Comparison of ENCODE assay signal across 16 cellular contexts in the genomic region with DNA sequence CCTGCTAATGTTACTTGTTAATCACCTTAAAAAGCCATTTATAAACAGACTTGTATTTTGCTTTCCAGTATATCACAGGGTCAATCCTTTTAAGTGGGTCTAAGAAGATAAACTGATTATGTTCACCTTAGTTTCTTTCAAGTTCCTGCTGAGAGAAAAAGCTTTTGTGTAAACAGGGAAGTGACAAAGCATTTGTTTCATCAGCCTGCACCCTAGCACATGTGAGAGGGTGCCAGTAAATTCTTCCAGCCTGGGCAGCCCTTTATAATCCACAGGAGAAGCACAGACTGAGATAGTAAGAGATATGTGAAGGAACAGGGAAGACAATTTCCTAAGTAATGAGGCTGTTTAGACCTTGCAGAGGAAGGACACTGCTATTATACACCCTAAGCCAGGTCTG.
DNase-seq lines count a peak whose midpoint lies in the region; ATAC-seq and TF ChIP-seq lines count a peak whose summit lies in the region.
"Had no signal": no experiment of that assay in that cellular context is flagged by ENCODE, and none has a peak within 500 bp of the region (broad histone marks: within the 10 kb centered on the region; RNA-seq: fewer than 3 reads in every experiment).

No MANE protein-coding gene starts in this region.

- H2AFZ ChIP-seq in hepatocyte = no peak overlapping the region
- H2AFZ ChIP-seq: parathyroid adenoma had no signal

- H3K9me2 ChIP-seq in hepatocyte (replicated peaks; ENCODE audit: insufficient read depth) = no peaks in the 10 kb centered on the region

- H3K4me1 ChIP-seq in hepatocyte (ENCODE audit: insufficient read depth) = peaks cover 12% of the 10 kb centered on the region
- H3K4me1 ChIP-seq: parathyroid adenoma, thyroid gland had no signal

- H4K20me1 ChIP-seq in hepatocyte (ENCODE audit: insufficient read depth, poor library complexity, severe bottlenecking) = no peaks in the 10 kb centered on the region

- ATAC-seq in HG03442 (IDR thresholded peaks at IDR 0.05; ENCODE audit: unreplicated experiment) = no peak
- no peak for ATAC-seq in HG03039 (IDR thresholded peaks at IDR 0.05; ENCODE audit: unreplicated experiment)
- ATAC-seq in GM18907 (IDR thresholded peaks at IDR 0.05; ENCODE audit: unreplicated experiment) = no peak
- ATAC-seq: stimulated activated naive B cell treated with anti-CD40 and anti-IgM and Interleukin-4, amounts not matched to agents 10 μg/mL and 1 μg/mL and 100 μg/mL, for 72 hours had no signal

- no peaks in the 10 kb centered on the region for H3K36me3 ChIP-seq in hepatocyte (replicated peaks; ENCODE audit: insufficient read depth, low read depth)
- H3K36me3 ChIP-seq: thyroid gland had no signal

- H3K4me2 ChIP-seq in hepatocyte = no peak overlapping the region

- DNase-seq in AG10803 (ENCODE audit: low read depth) (peak; percentile 3), DMS53 (lab: John Stamatoyannopoulos, UW) (peak; percentile 58), NCI-H69 (lab: John Stamatoyannopoulos, UW) (peak; percentile 55), hepatocyte (ENCODE audit: low spot score) (no peak)
- DNase-seq: activated CD4-positive, alpha-beta T cell treated with anti-CD3 and anti-CD28 coated beads, Interleukin-2, amount 10 ng/mL, durations not matched to agents 7 days and 5 days; foreskin melanocyte; hypothalamus; islet precursor cell; NCI-H1048; stimulated activated naive B cell treated with anti-CD40 and anti-IgM and Interleukin-4, amounts not matched to agents 10 μg/mL and 1 μg/mL and 100 μg/mL, for 72 hours; thyroid gland had no signal

- H3K27ac ChIP-seq in hepatocyte = peak overlapping the region; percentile 32
- H3K27ac ChIP-seq: parathyroid adenoma, thyroid gland had no signal

- TF ChIP-seq CTCF in AG10803 (conservative IDR thresholded peaks at IDR 0.05; ENCODE audit: low read length) = no peak
- no peak for TF ChIP-seq CTCF in hepatocyte (IDR thresholded peaks at IDR 0.05; ENCODE audit: poor library complexity)

- no peaks in the 10 kb centered on the region for H3K9me3 ChIP-seq in hepatocyte (ENCODE audit: low read depth)
- H3K9me3 ChIP-seq: thyroid gland had no signal

- H3K79me2 ChIP-seq in hepatocyte = no peaks in the 10 kb centered on the region
- H3K79me2 ChIP-seq: parathyroid adenoma had no signal

- no peaks in the 10 kb centered on the region for H3K27me3 ChIP-seq in hepatocyte
- H3K27me3 ChIP-seq: thyroid gland had no signal

- H3K4me3 ChIP-seq in AG10803 (ENCODE audit: low read length) = no peak overlapping the region
- H3K4me3 ChIP-seq in hepatocyte = no peak overlapping the region
- H3K4me3 ChIP-seq: lung, thyroid gland had no signal
